In the genomic region with DNA sequence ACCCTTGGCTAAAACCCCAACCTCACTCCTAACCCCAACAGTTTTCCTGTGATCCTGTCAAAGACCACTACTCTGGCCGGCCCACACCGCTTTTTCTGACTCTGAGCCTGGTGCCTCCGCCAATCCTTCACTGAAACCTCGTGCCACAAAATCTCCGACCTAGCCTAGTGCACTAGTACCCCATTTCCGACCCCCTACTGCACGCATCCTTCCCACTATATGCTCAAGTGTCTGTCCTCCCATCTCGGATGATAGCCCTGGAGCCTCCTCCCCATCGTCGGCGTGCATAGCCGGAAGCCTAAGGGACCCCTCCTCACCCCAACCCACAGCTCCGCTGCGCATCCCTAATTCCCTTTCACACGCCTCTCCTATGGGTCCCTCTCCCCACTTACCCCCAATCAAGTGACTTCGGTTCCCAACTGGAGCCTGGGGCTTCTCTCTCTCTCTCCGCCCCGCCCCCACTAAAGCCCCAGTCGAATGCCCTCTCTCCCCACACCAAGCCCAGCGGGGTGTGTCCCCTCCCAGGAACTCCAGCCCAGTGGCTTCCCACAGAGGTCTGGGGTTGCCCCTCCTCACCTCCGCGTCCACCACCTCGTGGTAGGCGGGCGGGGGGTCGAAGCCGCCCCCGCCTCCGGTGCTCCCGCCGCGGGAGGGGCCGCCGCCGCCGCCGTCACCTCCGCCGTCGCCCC, we compare ENCODE assay signal across 8 cellular contexts. TPM values are rescaled to one million over a fixed set of nuclear protein-coding genes. Genes with fewer than 3 reads are reported as not detected.
A peak's percentile ranks its signal among the peaks of the same experiment; 100 is the strongest.
DNase-seq lines count a peak whose midpoint lies in the region; ATAC-seq and TF ChIP-seq lines count a peak whose summit lies in the region.

No MANE protein-coding gene starts in this region.

- H3K9ac ChIP-seq in smooth muscle cell (ENCODE audit: low read depth) = no peak overlapping the region

- no peaks in the 10 kb centered on the region for H3K36me3 ChIP-seq in CD4-positive, CD25-positive, alpha-beta regulatory T cell (ENCODE audit: control insufficient read depth, insufficient read depth, low read length)
- H3K36me3 ChIP-seq in smooth muscle cell (ENCODE audit: low read depth) = no peaks in the 10 kb centered on the region

- ATAC-seq in CD4-positive, CD25-positive, alpha-beta regulatory T cell (ENCODE audit: low read depth in 2 of 2) = no peak
- ATAC-seq in GM19452 (IDR thresholded peaks at IDR 0.05; ENCODE audit: unreplicated experiment) (peak; percentile 3), HG03571 (IDR thresholded peaks at IDR 0.05; ENCODE audit: unreplicated experiment) (peak; percentile 12)

- POLR2A ChIA-PET in MCF 10A (lab: Yijun Ruan, JAX) = interaction anchor here (0.6 to 4.7 kb wide), 13 partner anchors 8 to 51 kb away, joined by 3 to 26 read pairs (median 4); no protein-coding TSS in a partner anchor

- peaks cover 41% of the 10 kb centered on the region for H4K20me1 ChIP-seq in smooth muscle cell (ENCODE audit: low read depth)

- H3K27ac ChIP-seq in CD4-positive, CD25-positive, alpha-beta regulatory T cell (ENCODE audit: insufficient read depth, low read length, poor library complexity, severe bottlenecking) = peak overlapping the region; percentile 90
- no peak overlapping the region for H3K27ac ChIP-seq in smooth muscle cell (ENCODE audit: low read depth)

- H3K4me3 Mint-ChIP-seq in CD4-positive, CD25-positive, alpha-beta regulatory T cell = peak overlapping the region; percentile 94 to 97 (median 94)
- H3K4me3 Mint-ChIP-seq in MCF 10A (ENCODE audit: unreplicated experiment) = peak overlapping the region; percentile 85

- 1% methylated on average over 26 of the region's 40 CpGs for WGBS in smooth muscle cell (ENCODE audit: low lambda C conversion rate)

- peaks cover 6% of the 10 kb centered on the region for H3F3A ChIP-seq in smooth muscle cell (ENCODE audit: low read depth)

- no peaks in the 10 kb centered on the region for H3K36me3 Mint-ChIP-seq in CD4-positive, CD25-positive, alpha-beta regulatory T cell
- H3K36me3 Mint-ChIP-seq in MCF 10A (ENCODE audit: insufficient read depth, unreplicated experiment) = peaks cover 6% of the 10 kb centered on the region

- peak; percentile 22 to 40 (median 35) for DNase-seq in CD4-positive, CD25-positive, alpha-beta regulatory T cell
- DNase-seq in T follicular helper cell (ENCODE audit: low read depth) (peak; percentile 4), MCF 10A (ENCODE audit: unreplicated experiment) (peak; percentile 49), islet precursor cell (peak; percentile 76), smooth muscle cell (lab: John Stamatoyannopoulos, UW; ENCODE audit: unreplicated experiment) (no peak), dedifferentiated amniotic fluid mesenchymal stem cell (ENCODE audit: extremely low spot score) (no peak)

- H3K9me3 ChIP-seq in CD4-positive, CD25-positive, alpha-beta regulatory T cell (ENCODE audit: control insufficient read depth in 2 of 2, low read length in 2 of 2) = no peaks in the 10 kb centered on the region
- H3K9me3 ChIP-seq in smooth muscle cell (replicated peaks; ENCODE audit: low read depth) = no peaks in the 10 kb centered on the region

- H3K27me3 ChIP-seq in CD4-positive, CD25-positive, alpha-beta regulatory T cell (ENCODE audit: control insufficient read depth, insufficient read depth, low read length) = no peaks in the 10 kb centered on the region
- no peaks in the 10 kb centered on the region for H3K27me3 ChIP-seq in smooth muscle cell (ENCODE audit: low read depth)

- intact Hi-C loops in MCF 10A (cut with micrococcal nuclease) = loop anchor here (2.0 kb wide), 1 partner anchor 62 kb away; no protein-coding TSS in a partner anchor

- no peak overlapping the region for H2AFZ ChIP-seq in smooth muscle cell (ENCODE audit: low read depth)

- BruUV-seq in MCF 10A (replicated peaks; lab: Mats Ljungman, UMichigan) = no TSS peak

- H3K4me3 ChIP-seq in CD4-positive, CD25-positive, alpha-beta regulatory T cell (ENCODE audit: low read depth, low read length) = peak overlapping the region; percentile 77
- peak overlapping the region; percentile 95 for H3K4me3 ChIP-seq in smooth muscle cell

- H3K4me1 Mint-ChIP-seq in CD4-positive, CD25-positive, alpha-beta regulatory T cell = peaks cover 59 to 82% (median 71%) of the 10 kb centered on the region in 4 donors
- peaks cover 55% of the 10 kb centered on the region for H3K4me1 Mint-ChIP-seq in MCF 10A (ENCODE audit: insufficient read depth, unreplicated experiment)

- H3K79me2 ChIP-seq in smooth muscle cell (ENCODE audit: low read depth) = peaks cover 43% of the 10 kb centered on the region

- H3K4me2 ChIP-seq in smooth muscle cell = peak overlapping the region; percentile 97

- H3K27ac Mint-ChIP-seq in CD4-positive, CD25-positive, alpha-beta regulatory T cell = peak overlapping the region; percentile 89 to 100 (median 97)
- H3K27ac Mint-ChIP-seq in MCF 10A (ENCODE audit: low read depth, unreplicated experiment) = peak overlapping the region; percentile 52

- TF ChIP-seq CTCF in MCF 10A (IDR thresholded peaks at IDR 0.05; ENCODE audit: unreplicated experiment) (no peak), smooth muscle cell (IDR thresholded peaks at IDR 0.05; ENCODE audit: borderline replicate concordance, insufficient read depth, poor library complexity, severe bottlenecking) (no peak)

- CTCF ChIA-PET in MCF 10A (lab: Yijun Ruan, JAX) = interaction anchor here (0.9 to 2.0 kb wide), 2 partner anchors 63 to 68 kb away, joined by 3 to 7 read pairs; no protein-coding TSS in a partner anchor

- H3K4me1 ChIP-seq in CD4-positive, CD25-positive, alpha-beta regulatory T cell (ENCODE audit: control insufficient read depth, insufficient read depth, low read length, poor library complexity, severe bottlenecking) = peaks cover 78% of the 10 kb centered on the region
- H3K4me1 ChIP-seq in smooth muscle cell (ENCODE audit: low read depth) = peaks cover 22% of the 10 kb centered on the region

- peaks cover 0 to 3% (median 0%) of the 10 kb centered on the region in 7 donors for H3K9me3 Mint-ChIP-seq in CD4-positive, CD25-positive, alpha-beta regulatory T cell
- H3K9me3 Mint-ChIP-seq in MCF 10A (ENCODE audit: unreplicated experiment) = no peaks in the 10 kb centered on the region

- H3K27me3 Mint-ChIP-seq in CD4-positive, CD25-positive, alpha-beta regulatory T cell = no peaks in the 10 kb centered on the region
- no peaks in the 10 kb centered on the region for H3K27me3 Mint-ChIP-seq in MCF 10A (ENCODE audit: insufficient read depth, unreplicated experiment)

RNA-seq across cellular contexts. Expression of a gene that starts 0.8 kb away (rescaled TPM):
- total RNA-seq in CD4-positive, CD25-positive, alpha-beta regulatory T cell = 60.9 TPM
- 1 to 10 TPM; 5.7 to 7.2 (median 6.1) TPM for polyA plus RNA-seq in CD4-positive, CD25-positive, alpha-beta regulatory T cell
- total RNA-seq in MCF 10A (2022) (38.0 and 45.7 TPM in 2 replicates), smooth muscle cell (24.2 and 25.9 TPM in 2 replicates)
- 3.6 and 5.7 TPM in 2 replicates for polyA plus RNA-seq in smooth muscle cell

Comparison
In these comparisons a context has a peak if more than half of its experiments do, and no peak if none do; other contexts are left out.
1. ATAC-seq: peak in GM19452 (single experiment) and HG03571 (single experiment); none in CD4-positive, CD25-positive, alpha-beta regulatory T cell (0 of 2).
2. DNase-seq: peak in CD4-positive, CD25-positive, alpha-beta regulatory T cell (3 of 3), T follicular helper cell (single experiment), MCF 10A (single experiment) and islet precursor cell (single experiment); none in smooth muscle cell (single experiment) and dedifferentiated amniotic fluid mesenchymal stem cell (single experiment).